8 cellular contexts compared by ENCODE assay signal in genomic region chr2:68157402-68158133, GRCh38. TPM values are rescaled to one million over a fixed set of nuclear protein-coding genes. Genes with fewer than 3 reads are reported as not detected.
DNase-seq lines count a peak whose midpoint lies in the region; ATAC-seq lines count a peak whose summit lies in the region.

PNO1 (plus strand) TSS chr2:68157888; CDS start chr2:68157935, 47 bp downstream.

- no peaks in the 10 kb centered on the region for H3K27me3 Mint-ChIP-seq in effector memory CD8-positive, alpha-beta T cell

- no peaks in the 10 kb centered on the region for H3K9me3 Mint-ChIP-seq in effector memory CD8-positive, alpha-beta T cell

- H3K4me1 Mint-ChIP-seq in effector memory CD8-positive, alpha-beta T cell (ENCODE audit: low read depth in 2 of 2): peaks cover 28 to 36% of the 10 kb centered on the region in 2 donors

- peak; percentile 89 for ATAC-seq in GM21360 (IDR thresholded peaks at IDR 0.05; ENCODE audit: unreplicated experiment)
- ATAC-seq in effector memory CD8-positive, alpha-beta T cell (replicated peaks): peak; percentile 89

- DNase-seq in COLO668 (lab: John Stamatoyannopoulos, UW; ENCODE audit: unreplicated experiment) (peak; percentile 94), HT1080 (ENCODE audit: low read depth) (peak; percentile 90), NOMO-1 treated with DMSO at 0.1 percent for 48 hours (lab: John Stamatoyannopoulos, UW; ENCODE audit: unreplicated experiment) (peak; percentile 95), medulla oblongata (ENCODE audit: extremely low spot score) (peak; percentile 97)
- DNase-seq in activated CD8-positive, alpha-beta memory T cell treated with anti-CD3 and anti-CD28 coated beads for 4 hours (ENCODE audit: low read depth in 2 of 2): peak; percentile 95 to 96
- DNase-seq in effector memory CD8-positive, alpha-beta T cell: peak; percentile 97 to 99 (median 98)
- peak; percentile 95 for DNase-seq in stimulated activated CD8-positive, alpha-beta memory T cell treated with anti-CD3 and anti-CD28 coated beads, Interleukin-12 subunit alpha, Interleukin-12 subunit beta, amount 100 ng/mL, for 1 hour (ENCODE audit: low read depth)

- H3K4me3 Mint-ChIP-seq in effector memory CD8-positive, alpha-beta T cell: peak within 1 kb of the TSS; percentile 96

- peak within 1 kb of the TSS; percentile 98 to 99 for H3K27ac Mint-ChIP-seq in effector memory CD8-positive, alpha-beta T cell

- H3K36me3 Mint-ChIP-seq in effector memory CD8-positive, alpha-beta T cell (ENCODE audit: insufficient read depth): peaks cover 37% of the 10 kb centered on the region

RNA-seq across cellular contexts. Expression of gene PNO1, which starts in this region (rescaled TPM):
- 33.9 and 35.3 TPM in 2 replicates for total RNA-seq in HT1080 (2014; rRNA removed; shearing (Covaris generic))
- 26.5 and 28.4 TPM in 2 replicates for polyA plus RNA-seq in HT1080 (2015; cell fraction: cytosol; rRNA removed)
- polyA plus RNA-seq in HT1080 (2015; cell fraction: nucleus; rRNA removed): 17.0 and 18.0 TPM in 2 replicates

Comparison
In these comparisons a context has a peak if more than half of its experiments do, and no peak if none do; other contexts are left out.
1. Peak in every context shown above with its lines: DNase-seq and ATAC-seq.